8 cellular contexts compared by ENCODE assay signal in the genomic region with DNA sequence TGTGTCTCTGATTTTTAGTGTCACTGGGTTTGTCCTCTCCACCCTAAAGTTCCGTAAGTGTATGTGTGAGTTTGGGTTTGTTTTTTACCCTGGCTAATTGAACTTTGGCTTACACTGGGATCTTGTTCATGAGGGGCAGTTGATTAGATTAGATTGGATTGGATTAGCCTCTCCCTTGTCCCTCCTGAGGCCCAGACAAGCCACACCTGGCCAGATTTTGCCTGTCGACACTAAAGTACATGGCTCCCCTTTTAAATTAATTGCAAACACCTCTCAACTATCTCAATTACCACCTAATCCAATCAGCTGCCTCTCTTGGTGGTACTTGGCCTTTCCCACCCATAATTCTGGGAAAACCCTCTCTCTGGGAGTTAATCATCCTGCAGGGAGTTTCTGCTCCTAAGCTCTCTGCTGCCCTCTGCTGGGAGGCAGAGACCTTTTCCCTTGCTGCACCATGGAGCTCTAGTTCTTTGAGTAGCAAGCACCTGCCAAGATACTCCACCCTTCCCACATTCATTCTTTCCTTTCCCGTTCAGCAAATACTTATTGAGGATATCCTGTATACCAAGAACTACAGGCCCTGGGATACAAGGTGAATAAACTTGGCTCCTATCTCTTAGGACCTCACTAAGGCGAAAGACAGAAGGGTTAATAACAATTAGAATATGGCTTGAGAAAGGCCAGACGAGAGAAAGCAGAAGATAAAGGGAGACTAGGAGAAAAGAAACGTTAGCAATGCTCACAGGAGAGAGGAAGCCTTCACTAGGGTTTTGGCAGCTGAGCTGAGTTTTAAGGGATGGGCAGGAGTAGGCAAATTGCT. TPM values are rescaled to one million over a fixed set of nuclear protein-coding genes. Genes with fewer than 3 reads are reported as not detected.
DNase-seq lines count a peak whose midpoint lies in the region; TF ChIP-seq lines count a peak whose summit lies in the region.

No MANE protein-coding gene starts in this region.

- H3K36me3 ChIP-seq in Loucy (ENCODE audit: insufficient read depth, low read length), result no peaks in the 10 kb centered on the region
- no peaks in the 10 kb centered on the region for H3K36me3 ChIP-seq in uterus

- H3K9me3 ChIP-seq in Loucy (ENCODE audit: insufficient read depth, low read depth, low read length) (no peaks in the 10 kb centered on the region), uterus (no peaks in the 10 kb centered on the region)

- H3F3A ChIP-seq in Loucy (ENCODE audit: low read depth), result no peaks in the 10 kb centered on the region

- TF ChIP-seq CTCF in Loucy (conservative IDR thresholded peaks at IDR 0.05; ENCODE audit: low read length) (peak; percentile 99), uterus (IDR thresholded peaks at IDR 0.05) (peak; percentile 83 to 91 (median 86))

- no peak overlapping the region for H3K4me2 ChIP-seq in Loucy (ENCODE audit: low read depth, low read length, poor library complexity, severe bottlenecking)

- H3K4me1 ChIP-seq in Loucy (ENCODE audit: insufficient read depth, low read length, poor library complexity, severe bottlenecking), result no peaks in the 10 kb centered on the region
- peaks cover 0 to 3% of the 10 kb centered on the region in 2 donors for H3K4me1 ChIP-seq in uterus

- no peak for TF ChIP-seq POLR2A in uterus (IDR thresholded peaks at IDR 0.05)

- H3K4me3 ChIP-seq in Loucy (ENCODE audit: low read length, poor library complexity, severe bottlenecking) (no peak overlapping the region), uterus (no peak overlapping the region)

- DNase-seq in DMS79 (lab: John Stamatoyannopoulos, UW) (peak; percentile 1), SK-N-DZ (ENCODE audit: low spot score) (peak; percentile 76), head of caudate nucleus (peak; percentile 48 to 93 (median 82)), posterior cingulate gyrus (peak in 9 of 10 donors; percentile 30 to 95 (median 81)), uterus (peak; percentile 54 to 72), OCI-M2 (lab: John Stamatoyannopoulos, UW; ENCODE audit: unreplicated experiment) (no peak)
- DNase-seq in activated naive CD4-positive, alpha-beta T cell treated with anti-CD3 and anti-CD28 coated beads, Interleukin-2, amount 50 U/mL, for 16 hours, result peak; percentile 60

- no peaks in the 10 kb centered on the region for H4K20me1 ChIP-seq in Loucy (ENCODE audit: insufficient read depth, low read length, poor library complexity, severe bottlenecking)

- no peaks in the 10 kb centered on the region for H3K79me2 ChIP-seq in Loucy (ENCODE audit: insufficient read depth, low read length)

- no peaks in the 10 kb centered on the region for H3K27me3 ChIP-seq in Loucy (ENCODE audit: insufficient read depth, low read length, poor library complexity, severe bottlenecking)
- H3K27me3 ChIP-seq in uterus, result no peaks in the 10 kb centered on the region

- H3K27ac ChIP-seq in uterus, result no peak overlapping the region

- H3K9me2 ChIP-seq in Loucy (replicated peaks; ENCODE audit: low read depth, low read length), result no peaks in the 10 kb centered on the region

- no peak overlapping the region for H2AFZ ChIP-seq in Loucy (ENCODE audit: low read length)

- no peak overlapping the region for H3K9ac ChIP-seq in Loucy (ENCODE audit: low read depth, low read length, poor library complexity, severe bottlenecking)

- intact Hi-C loops in head of caudate nucleus (cut with DNase I), result loop anchor here (5.0 kb wide), 2 partner anchors 198 to 288 kb away; no protein-coding TSS in a partner anchor
- intact Hi-C loops in posterior cingulate gyrus (cut with DNase I), result loop anchor here (1.0 to 5.0 kb wide), 3 partner anchors 199 to 339 kb away; no protein-coding TSS in a partner anchor
- intact Hi-C loops in uterus (cut with DNase I; ENCODE audit: low total_unique reads), result loop anchor here (5.0 to 10.0 kb wide), 2 partner anchors 205 to 288 kb away; no protein-coding TSS in a partner anchor

RNA-seq across cellular contexts. Expression of a gene that starts 60.0 kb away (rescaled TPM):
- 59.4 and 63.4 TPM in 2 replicates for polyA plus RNA-seq in SK-N-DZ (2014; cell fraction: cytosol; rRNA removed)
- polyA plus RNA-seq in SK-N-DZ (2014; cell fraction: nucleus; rRNA removed), result 88.4 and 92.2 TPM in 2 replicates
- 10 to 100 TPM; 18.4 to 55.6 (median 29.8) TPM for total RNA-seq in uterus
